In the genomic region with DNA sequence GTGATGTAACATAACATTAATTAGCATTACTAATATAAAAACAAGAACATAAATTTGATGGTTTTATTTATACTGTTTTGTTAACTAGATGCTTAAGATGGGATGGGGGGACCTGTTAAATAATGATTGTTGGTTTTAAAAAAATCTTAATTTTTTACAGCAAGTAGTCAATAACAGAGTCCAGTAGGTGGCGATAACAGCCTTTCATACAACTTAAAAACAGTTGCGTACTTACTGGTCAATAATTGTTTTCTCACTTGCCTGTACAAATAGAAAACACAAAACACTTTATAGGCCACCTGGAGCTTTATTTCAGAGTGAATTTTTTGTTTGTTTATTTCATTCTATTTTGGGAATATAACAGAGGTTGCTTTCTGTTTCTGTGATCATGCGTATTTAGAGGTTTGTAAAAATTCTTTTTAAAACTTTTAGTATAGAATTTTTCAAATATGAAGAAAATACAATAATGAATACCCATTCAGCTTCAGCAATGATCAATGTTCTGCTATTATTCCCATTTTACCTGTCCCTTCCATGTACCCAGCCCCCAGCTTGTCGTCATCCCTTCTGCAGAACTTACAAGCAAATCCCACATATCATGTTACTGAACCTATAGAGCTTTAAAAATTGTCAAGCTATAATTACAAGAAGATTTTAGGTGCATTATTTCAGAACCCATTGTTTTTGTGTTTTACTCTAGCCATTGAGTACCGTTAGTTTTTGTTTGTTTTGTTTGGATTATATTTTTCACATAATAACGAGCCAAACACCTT, we compare ENCODE assay signal across 8 cellular contexts.
DNase-seq lines count a peak whose midpoint lies in the region; ATAC-seq and TF ChIP-seq lines count a peak whose summit lies in the region.

No MANE protein-coding gene starts in this region.

- no peaks in the 10 kb centered on the region for H3K27me3 ChIP-seq in WERI-Rb-1 (ENCODE audit: insufficient read depth, low read depth, severe bottlenecking)
- no peaks in the 10 kb centered on the region for H3K27me3 ChIP-seq in right atrium auricular region

- peak; percentile 49 for ATAC-seq in GM18858 (IDR thresholded peaks at IDR 0.05; ENCODE audit: unreplicated experiment)
- ATAC-seq in esophagus mucosa: no peak

- no peaks in the 10 kb centered on the region for H3K36me3 ChIP-seq in WERI-Rb-1
- peaks cover 5% of the 10 kb centered on the region for H3K36me3 ChIP-seq in right atrium auricular region

- H3K4me3 ChIP-seq in AG09309 (ENCODE audit: control insufficient read depth, low read depth, low read length): no peak overlapping the region
- H3K4me3 ChIP-seq in WERI-Rb-1 (ENCODE audit: low read depth, low read length): no peak overlapping the region
- no peak overlapping the region for H3K4me3 ChIP-seq in right atrium auricular region

- H3K4me1 ChIP-seq in right atrium auricular region: no peaks in the 10 kb centered on the region

- H3K27ac ChIP-seq in WERI-Rb-1: no peak overlapping the region
- no peak overlapping the region for H3K27ac ChIP-seq in right atrium auricular region

- no peaks in the 10 kb centered on the region for H3K9me3 ChIP-seq in WERI-Rb-1 (ENCODE audit: severe bottlenecking)
- no peaks in the 10 kb centered on the region for H3K9me3 ChIP-seq in right atrium auricular region

- TF ChIP-seq CTCF in AG09309 (IDR thresholded peaks at IDR 0.05; ENCODE audit: control insufficient read depth, insufficient read depth, low read depth, low read length, missing control alignments): peak; percentile 46
- TF ChIP-seq CTCF in WERI-Rb-1 (IDR thresholded peaks at IDR 0.05; ENCODE audit: low read depth, low read length): 0 out of 2 replicates have a peak, but pooled peaks have one; percentile 26
- TF ChIP-seq CTCF in right atrium auricular region (IDR thresholded peaks at IDR 0.05): peak; percentile 39 to 74

- DNase-seq in AG09309 (ENCODE audit: low read depth): peak; percentile 18
- peak; percentile 59 for DNase-seq in NCI-H1694 treated with DMSO at 0.1 percent for 48 hours (lab: John Stamatoyannopoulos, UW)
- DNase-seq in WERI-Rb-1: no peak
- no peak for DNase-seq in right atrium auricular region (ENCODE audit: low spot score)
- DNase-seq in smooth muscle cell of the brain vasculature (ENCODE audit: low read depth, low spot score): peak; percentile 23
- no peak for DNase-seq in stimulated activated CD8-positive, alpha-beta memory T cell treated with anti-CD3 and anti-CD28 coated beads, Interleukin-4, amount 100 ng/mL, for 48 hours

Comparison
In these comparisons a context has a peak if more than half of its experiments do, and no peak if none do; other contexts are left out.
1. DNase-seq: peak in AG09309 (single experiment), NCI-H1694 treated with DMSO at 0.1 percent for 48 hours (single experiment) and smooth muscle cell of the brain vasculature (single experiment); none in WERI-Rb-1 (single experiment), right atrium auricular region (single experiment) and stimulated activated CD8-positive, alpha-beta memory T cell treated with anti-CD3 and anti-CD28 coated beads, Interleukin-4, amount 100 ng/mL, for 48 hours (single experiment).
2. Peak in every context shown above with its lines, with median percentiles within 50 percentile points of each other: CTCF ChIP-seq.